ENCODE assay signal across 24 cellular contexts in the genomic region with DNA sequence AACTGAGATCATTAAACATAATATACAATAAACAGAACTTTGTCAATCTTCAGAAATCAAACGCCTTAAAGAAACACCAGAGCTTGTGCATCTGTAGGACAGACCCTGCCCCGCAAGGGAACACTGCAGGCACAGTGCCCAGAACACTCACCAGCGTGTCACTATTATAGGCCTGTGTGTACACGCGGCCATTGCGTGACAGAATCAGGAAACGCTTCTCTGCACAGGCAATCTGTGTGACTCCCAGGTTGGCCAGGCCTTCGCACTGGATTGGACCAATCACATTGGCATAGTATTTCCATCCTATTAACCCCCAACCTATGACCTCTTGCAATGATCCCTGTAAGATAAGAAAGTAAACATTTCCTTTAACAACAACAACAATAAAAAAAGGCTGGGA. TPM values are rescaled to one million over a fixed set of nuclear protein-coding genes. Genes with fewer than 3 reads are reported as not detected.
DNase-seq lines count a peak whose midpoint lies in the region; ATAC-seq and TF ChIP-seq lines count a peak whose summit lies in the region.
"Had no signal": no experiment of that assay in that cellular context is flagged by ENCODE, and none has a peak within 500 bp of the region (broad histone marks: within the 10 kb centered on the region; RNA-seq: fewer than 3 reads in every experiment).

No MANE protein-coding gene starts in this region.

- no peaks in the 10 kb centered on the region for H3K27me3 ChIP-seq in right atrium auricular region
- H3K27me3 ChIP-seq in foreskin keratinocyte = no peaks in the 10 kb centered on the region
- H3K27me3 ChIP-seq: BE2C had no signal

- no peak overlapping the region for H3K4me3 ChIP-seq in right atrium auricular region
- H3K4me3 ChIP-seq: GM23248, HAP-1, K562, PC-9 had no signal

- H3K9me3 ChIP-seq in right atrium auricular region = no peaks in the 10 kb centered on the region
- H3K9me3 ChIP-seq: BE2C, Caco-2, HAP-1 had no signal

- H3K4me1 ChIP-seq in right atrium auricular region (no peaks in the 10 kb centered on the region), foreskin keratinocyte (no peaks in the 10 kb centered on the region)
- H3K4me1 ChIP-seq: BE2C, Caco-2, HAP-1 had no signal

- no peak overlapping the region for H3K27ac ChIP-seq in right atrium auricular region
- no peak overlapping the region for H3K27ac ChIP-seq in foreskin keratinocyte
- H3K27ac ChIP-seq: GM23248, PC-9, RWPE1 had no signal

- peaks cover 72% of the 10 kb centered on the region for H3K36me3 ChIP-seq in right atrium auricular region

- DNase-seq in Right ventricle myocardium inferior (ENCODE audit: missing footprints) = peak; percentile 75
- DNase-seq in right atrium auricular region (ENCODE audit: low spot score) = no peak
- peak; percentile 38 for DNase-seq in dermis blood vessel endothelial cell
- peak; percentile 1 to 13 for DNase-seq in foreskin keratinocyte
- DNase-seq in lung microvascular endothelial cell (ENCODE audit: low read depth in 2 of 2) = peak; percentile 31 to 68
- no peak for DNase-seq in activated CD4-positive, alpha-beta T cell treated with anti-CD3 and anti-CD28 coated beads for 1 hour
- DNase-seq: 8988T; BE2C; Caco-2; CD4-positive, alpha-beta T cell; DMS153; GDM1; GM23248; NCI-H1105 treated with DMSO at 0.1 percent for 48 hours; NCI-H187; NCI-H2107; NCI-H226; NCI-H524; PC-9 had no signal

- intact Hi-C loops in Right ventricle myocardium inferior (cut with DNase I) = no loop called here

- TF ChIP-seq CTCF in right atrium auricular region (IDR thresholded peaks at IDR 0.05) (no peak), foreskin keratinocyte (conservative IDR thresholded peaks at IDR 0.05) (no peak)

- ATAC-seq in Right ventricle myocardium inferior (peak; percentile 77), foreskin keratinocyte (peak; percentile 67), GM19035 (IDR thresholded peaks at IDR 0.05; ENCODE audit: unreplicated experiment) (no peak), HG02759 (IDR thresholded peaks at IDR 0.05; ENCODE audit: unreplicated experiment) (no peak)
- ATAC-seq: K562 had no signal

RNA-seq across cellular contexts. Expression of a gene that starts 52.9 kb away (rescaled TPM):
- 39.0 TPM for total RNA-seq in Right ventricle myocardium inferior
- 10 to 100 TPM; 50.8 to 62.4 TPM for total RNA-seq in right atrium auricular region
- 64.0 and 102 TPM in 2 replicates for total RNA-seq in dermis blood vessel endothelial cell
- total RNA-seq in foreskin keratinocyte = 32.4 and 33.0 TPM in 2 replicates
- 16.3 and 20.2 TPM in 2 replicates for polyA plus RNA-seq in foreskin keratinocyte
- 36.0 and 48.6 TPM in 2 replicates for total RNA-seq in lung microvascular endothelial cell

Comparison
In these comparisons a context has a peak if more than half of its experiments do, and no peak if none do; other contexts are left out.
1. DNase-seq: peak in Right ventricle myocardium inferior (single experiment), dermis blood vessel endothelial cell (single experiment), foreskin keratinocyte (2 of 2) and lung microvascular endothelial cell (2 of 2); none in right atrium auricular region (single experiment) and activated CD4-positive, alpha-beta T cell treated with anti-CD3 and anti-CD28 coated beads for 1 hour (single experiment).
2. ATAC-seq: peak in Right ventricle myocardium inferior (single experiment) and foreskin keratinocyte (single experiment); none in GM19035 (single experiment) and HG02759 (single experiment).